1 cellular context compared by ENCODE assay signal in genomic region chr1:198923940-198924339, GRCh38.
TF ChIP-seq lines count a peak whose summit lies in the region.

No MANE protein-coding gene starts in this region.

TF ChIP-seq in GM12878, 131 proteins besides CTCF, POLR2A, EP300 and RAD21 (continued from another document):
- peak; percentile 64 for TF ChIP-seq JUNB (IDR thresholded peaks at IDR 0.05)
TF ChIP-seq in GM12878: peak in this region for 1.
